In genomic region chr5:94977437-94977836, GRCh38 we compare ENCODE assay signal across 8 cellular contexts.
"Had no signal": no experiment of that assay in that cellular context is flagged by ENCODE, and none has a peak within 500 bp of the region (broad histone marks: within the 10 kb centered on the region; RNA-seq: fewer than 3 reads in every experiment).

No MANE protein-coding gene starts in this region.

- H3K27ac ChIP-seq: HL-60, KMS-11 had no signal

- H3K27ac Mint-ChIP-seq: IgD-negative memory B cell had no signal

- FAIRE-seq: HepG2, HTR-8/SVneo had no signal

- H3K4me2 ChIP-seq: KMS-11 had no signal

- H3K9ac ChIP-seq: KMS-11 had no signal

- DNase-seq: IMR-90, KBM-7, KG1 had no signal

- H3K4me3 Mint-ChIP-seq: IgD-negative memory B cell had no signal

- H3K27me3 Mint-ChIP-seq: IgD-negative memory B cell had no signal

- H3K36me3 Mint-ChIP-seq: IgD-negative memory B cell had no signal

- ATAC-seq: HepG2 had no signal

- H3K4me1 Mint-ChIP-seq: IgD-negative memory B cell had no signal
